10 cellular contexts compared by ENCODE assay signal in genomic region chr20:25017257-25017803, GRCh38. TPM values are rescaled to one million over a fixed set of nuclear protein-coding genes. Genes with fewer than 3 reads are reported as not detected.
DNase-seq lines count a peak whose midpoint lies in the region; ATAC-seq and TF ChIP-seq lines count a peak whose summit lies in the region.
"Had no signal": no experiment of that assay in that cellular context is flagged by ENCODE, and none has a peak within 500 bp of the region (broad histone marks: within the 10 kb centered on the region; RNA-seq: fewer than 3 reads in every experiment).

No MANE protein-coding gene starts in this region.

- CTCF ChIA-PET in activated CD8-positive, alpha-beta T cell treated with anti-CD3 and anti-CD28 coated beads, Interleukin-2, amount 10 ng/mL, durations not matched to agents 7 days and 5 days (lab: Charles Lee): no interaction called here

- intact Hi-C loops in CD14-positive monocyte (cut with micrococcal nuclease): no loop called here
- intact Hi-C loops in right lobe of liver (cut with DNase I): no loop called here

- TF ChIP-seq POLR2A in right lobe of liver (IDR thresholded peaks at IDR 0.05): no peak

- no peak overlapping the region for H3K4me3 ChIP-seq in right lobe of liver

- H3K4me1 ChIP-seq in right lobe of liver: peaks cover 0 to 15% (median 2%) of the 10 kb centered on the region in 4 donors

- WGBS in right lobe of liver (ENCODE audit: insufficient coverage, low coverage, low lambda C conversion rate, missing lambda C conversion rate): 0% methylated on average over 2 of the region's 14 CpGs

- TF ChIP-seq CTCF in CD14-positive monocyte (IDR thresholded peaks at IDR 0.05): no peak
- peak; percentile 26 for TF ChIP-seq CTCF in VCaP (conservative IDR thresholded peaks at IDR 0.05)
- no peak for TF ChIP-seq CTCF in right lobe of liver (IDR thresholded peaks at IDR 0.05)

- H3K27me3 Mint-ChIP-seq in CD14-positive monocyte (ENCODE audit: low read depth in 3 of 3): peaks cover 0 to 2% (median 0%) of the 10 kb centered on the region in 3 donors
- no peaks in the 10 kb centered on the region for H3K27me3 Mint-ChIP-seq in activated CD8-positive, alpha-beta T cell treated with anti-CD3 and anti-CD28 coated beads, Interleukin-2, amount 10 ng/mL, durations not matched to agents 7 days and 5 days (ENCODE audit: low read depth)
- H3K27me3 Mint-ChIP-seq: naive B cell had no signal

- no peaks in the 10 kb centered on the region for H3K36me3 ChIP-seq in right lobe of liver

- peak overlapping the region in 2 of 7 donors; percentile 18 to 33 for H3K27ac Mint-ChIP-seq in CD14-positive monocyte
- H3K27ac Mint-ChIP-seq in activated CD8-positive, alpha-beta T cell treated with anti-CD3 and anti-CD28 coated beads, Interleukin-2, amount 10 ng/mL, durations not matched to agents 7 days and 5 days: no peak overlapping the region

- no peaks in the 10 kb centered on the region for H3K27me3 ChIP-seq in right lobe of liver

- peak; percentile 73 to 89 (median 82) for ATAC-seq in right lobe of liver
- no peak for ATAC-seq in activated CD8-positive, alpha-beta T cell treated with anti-CD3 and anti-CD28 coated beads, Interleukin-2, amount 10 ng/mL, durations not matched to agents 7 days and 5 days

- H3K9me3 ChIP-seq in right lobe of liver: no peaks in the 10 kb centered on the region

- no peak overlapping the region for H3K4me3 Mint-ChIP-seq in CD14-positive monocyte
- H3K4me3 Mint-ChIP-seq in activated CD8-positive, alpha-beta T cell treated with anti-CD3 and anti-CD28 coated beads, Interleukin-2, amount 10 ng/mL, durations not matched to agents 7 days and 5 days: no peak overlapping the region
- H3K4me3 Mint-ChIP-seq: naive B cell had no signal

- H3K27ac ChIP-seq in VCaP: peak overlapping the region; percentile 98
- H3K27ac ChIP-seq in right lobe of liver: no peak overlapping the region
- H3K27ac ChIP-seq in substantia nigra (ENCODE audit: low read depth, low read length, poor library complexity, severe bottlenecking): no peak overlapping the region

- peaks cover 66 to 67% of the 10 kb centered on the region in 2 donors for H3K36me3 Mint-ChIP-seq in CD14-positive monocyte
- peaks cover 2% of the 10 kb centered on the region for H3K36me3 Mint-ChIP-seq in activated CD8-positive, alpha-beta T cell treated with anti-CD3 and anti-CD28 coated beads, Interleukin-2, amount 10 ng/mL, durations not matched to agents 7 days and 5 days (ENCODE audit: low read depth)

- no peaks in the 10 kb centered on the region for H3K4me1 Mint-ChIP-seq in CD14-positive monocyte
- peaks cover 4% of the 10 kb centered on the region for H3K4me1 Mint-ChIP-seq in activated CD8-positive, alpha-beta T cell treated with anti-CD3 and anti-CD28 coated beads, Interleukin-2, amount 10 ng/mL, durations not matched to agents 7 days and 5 days (ENCODE audit: low read depth)

- H3K9me3 Mint-ChIP-seq in CD14-positive monocyte: no peaks in the 10 kb centered on the region
- H3K9me3 Mint-ChIP-seq in activated CD8-positive, alpha-beta T cell treated with anti-CD3 and anti-CD28 coated beads, Interleukin-2, amount 10 ng/mL, durations not matched to agents 7 days and 5 days (ENCODE audit: insufficient read depth): no peaks in the 10 kb centered on the region
- H3K9me3 Mint-ChIP-seq: naive B cell had no signal

- POLR2A ChIA-PET in activated CD8-positive, alpha-beta T cell treated with anti-CD3 and anti-CD28 coated beads, Interleukin-2, amount 10 ng/mL, durations not matched to agents 7 days and 5 days (lab: Charles Lee): no interaction called here

- DNase-seq in CD14-positive monocyte (ENCODE audit: low spot score) (peak; percentile 3), NCI-H1105 (lab: John Stamatoyannopoulos, UW) (peak; percentile 91), right lobe of liver (peak in 2 of 3 donors; percentile 46 to 63), substantia nigra (lab: John Stamatoyannopoulos, UW) (no peak), anterior cingulate cortex (lab: John Stamatoyannopoulos, UW) (no peak)
- no peak for DNase-seq in stimulated activated CD4-positive, alpha-beta T cell treated with anti-CD3 and anti-CD28 coated beads, Interleukin-15, amount 100 ng/mL, for 24 hours
- no peak for DNase-seq in activated CD8-positive, alpha-beta T cell treated with anti-CD3 and anti-CD28 coated beads, Interleukin-2, amount 10 ng/mL, durations not matched to agents 7 days and 5 days
- DNase-seq: naive B cell, NCI-H1092 treated with DMSO at 0.1 percent for 48 hours had no signal

RNA-seq across cellular contexts. Expression of gene APMAP, which starts 24.8 kb away (rescaled TPM):
- polyA plus RNA-seq in CD14-positive monocyte: 10 to 100 TPM; 73.2 to 74.0 TPM
- 100 to 1,000 TPM; 130 to 210 (median 140) TPM for total RNA-seq in right lobe of liver
- total RNA-seq in activated CD8-positive, alpha-beta T cell treated with anti-CD3 and anti-CD28 coated beads, Interleukin-2, amount 10 ng/mL, durations not matched to agents 7 days and 5 days: 10 to 100 TPM; 43.2 to 44.0 TPM

RNA-seq across cellular contexts. Expression of gene ACSS1, which starts 40.6 kb away (rescaled TPM):
- polyA plus RNA-seq in CD14-positive monocyte: 10 to 100 TPM; 27.6 to 32.0 TPM
- total RNA-seq in right lobe of liver: 1 to 10 TPM; 3.5 to 9.1 (median 6.3) TPM
- 10 to 100 TPM; 40.9 to 42.5 TPM for total RNA-seq in activated CD8-positive, alpha-beta T cell treated with anti-CD3 and anti-CD28 coated beads, Interleukin-2, amount 10 ng/mL, durations not matched to agents 7 days and 5 days

Comparison
In these comparisons a context has a peak if more than half of its experiments do, and no peak if none do; other contexts are left out.
1. DNase-seq: peak in CD14-positive monocyte (single experiment), NCI-H1105 (single experiment) and right lobe of liver (2 of 3); none in substantia nigra (0 of 49), stimulated activated CD4-positive, alpha-beta T cell treated with anti-CD3 and anti-CD28 coated beads, Interleukin-15, amount 100 ng/mL, for 24 hours (single experiment), activated CD8-positive, alpha-beta T cell treated with anti-CD3 and anti-CD28 coated beads, Interleukin-2, amount 10 ng/mL, durations not matched to agents 7 days and 5 days (single experiment) and anterior cingulate cortex (0 of 58).
2. RNA of gene ACSS1, which starts 40.6 kb away (total RNA-seq): 40.9 to 42.5 TPM in activated CD8-positive, alpha-beta T cell treated with anti-CD3 and anti-CD28 coated beads, Interleukin-2, amount 10 ng/mL, durations not matched to agents 7 days and 5 days; 3.5 to 9.1 TPM in right lobe of liver; every median in the first group is over 4 times any median in the second.